25 cellular contexts compared by ENCODE assay signal in the genomic region with DNA sequence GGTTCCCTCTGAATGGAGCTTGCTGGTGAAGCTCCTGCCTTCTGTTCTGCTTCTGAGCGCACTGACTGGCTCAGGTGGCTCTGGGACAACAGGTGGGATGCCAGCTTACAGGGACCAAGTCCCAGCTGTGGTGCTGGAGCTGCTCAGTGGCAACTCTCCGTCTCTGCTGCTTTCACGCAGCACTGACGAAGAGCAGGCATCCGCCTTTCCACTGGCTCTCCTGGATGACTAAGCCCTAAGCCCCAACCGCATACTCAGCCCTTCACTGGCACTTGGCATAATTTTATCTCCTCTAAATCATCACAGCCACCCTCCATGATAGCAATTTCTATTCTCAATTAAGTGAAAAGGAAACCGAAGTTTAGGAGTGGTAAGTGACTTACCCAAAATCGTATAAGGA. TPM values are rescaled to one million over a fixed set of nuclear protein-coding genes. Genes with fewer than 3 reads are reported as not detected.
"Had no signal": no experiment of that assay in that cellular context is flagged by ENCODE, and none has a peak within 500 bp of the region (broad histone marks: within the 10 kb centered on the region; RNA-seq: fewer than 3 reads in every experiment).

No MANE protein-coding gene starts in this region.

- H3K9me3 Mint-ChIP-seq: activated CD4-positive, alpha-beta memory T cell treated with anti-CD3 and anti-CD28 coated beads for 36 hours; activated CD4-positive, alpha-beta T cell treated with anti-CD3 and anti-CD28 coated beads, Interleukin-2, amount 10 ng/mL, durations not matched to agents 7 days and 5 days; activated naive CD4-positive, alpha-beta T cell treated with anti-CD3 and anti-CD28 coated beads, Interleukin-2, amount 10 ng/mL, durations not matched to agents 7 days and 5 days; activated T-helper 17 cell treated with anti-CD3 and anti-CD28 coated beads, Interleukin-2, amount 50 U/mL, for 72 hours had no signal

- H3K36me3 Mint-ChIP-seq: activated CD4-positive, alpha-beta memory T cell treated with anti-CD3 and anti-CD28 coated beads for 36 hours; activated naive CD4-positive, alpha-beta T cell treated with anti-CD3 and anti-CD28 coated beads, Interleukin-2, amount 10 ng/mL, durations not matched to agents 7 days and 5 days had no signal

- H3K4me3 Mint-ChIP-seq: activated CD4-positive, alpha-beta memory T cell treated with anti-CD3 and anti-CD28 coated beads for 36 hours; activated CD4-positive, alpha-beta T cell treated with anti-CD3 and anti-CD28 coated beads, Interleukin-2, amount 10 ng/mL, durations not matched to agents 7 days and 5 days; activated naive CD4-positive, alpha-beta T cell treated with anti-CD3 and anti-CD28 coated beads, Interleukin-2, amount 10 ng/mL, durations not matched to agents 7 days and 5 days; activated T-helper 17 cell treated with anti-CD3 and anti-CD28 coated beads, Interleukin-2, amount 50 U/mL, for 72 hours had no signal

- DNase-seq: activated CD4-positive, alpha-beta memory T cell treated with anti-CD3 and anti-CD28 coated beads for 36 hours; activated CD4-positive, alpha-beta T cell treated with anti-CD3 and anti-CD28 coated beads, Interleukin-2, amount 10 ng/mL, durations not matched to agents 7 days and 5 days; activated CD4-positive, CD25-positive, alpha-beta regulatory T cell; activated CD8-positive, alpha-beta memory T cell treated with anti-CD3 and anti-CD28 coated beads for 24 hours; activated gamma-delta T cell; activated naive CD4-positive, alpha-beta T cell treated with anti-CD3 and anti-CD28 coated beads, Interleukin-2, amount 10 ng/mL, durations not matched to agents 7 days and 5 days; activated T-cell treated with anti-CD3 and anti-CD28 coated beads, Interleukin-2, amount 50 U/mL, for 48 hours; amygdala; brain microvascular endothelial cell; KG1; NCI-H1092; NCI-H1930; NCI-H2171; NCI-H2227 treated with DMSO at 0.1 percent for 48 hours; NCI-H526; NCI-H82; SHP77; T-helper 1 cell had no signal

- H3K4me1 Mint-ChIP-seq: activated CD4-positive, alpha-beta T cell treated with anti-CD3 and anti-CD28 coated beads, Interleukin-2, amount 10 ng/mL, durations not matched to agents 7 days and 5 days; activated naive CD4-positive, alpha-beta T cell treated with anti-CD3 and anti-CD28 coated beads, Interleukin-2, amount 10 ng/mL, durations not matched to agents 7 days and 5 days; activated T-helper 17 cell treated with anti-CD3 and anti-CD28 coated beads, Interleukin-2, amount 50 U/mL, for 72 hours had no signal

- H3K27ac Mint-ChIP-seq: activated CD4-positive, alpha-beta memory T cell treated with anti-CD3 and anti-CD28 coated beads for 36 hours; activated CD4-positive, alpha-beta T cell treated with anti-CD3 and anti-CD28 coated beads, Interleukin-2, amount 10 ng/mL, durations not matched to agents 7 days and 5 days; activated naive CD4-positive, alpha-beta T cell treated with anti-CD3 and anti-CD28 coated beads, Interleukin-2, amount 10 ng/mL, durations not matched to agents 7 days and 5 days; activated T-helper 17 cell treated with anti-CD3 and anti-CD28 coated beads, Interleukin-2, amount 50 U/mL, for 72 hours had no signal

- ATAC-seq: activated T-helper 17 cell treated with anti-CD3 and anti-CD28 coated beads, Interleukin-2, amount 50 U/mL, for 72 hours; Panc1 had no signal

RNA-seq across cellular contexts. Expression of gene RTL1, which starts 3.7 kb away (rescaled TPM):
- total RNA-seq: activated CD4-positive, alpha-beta memory T cell treated with anti-CD3 and anti-CD28 coated beads for 36 hours; activated CD4-positive, alpha-beta T cell treated with anti-CD3 and anti-CD28 coated beads, Interleukin-2, amount 10 ng/mL, durations not matched to agents 7 days and 5 days; activated T-helper 17 cell treated with anti-CD3 and anti-CD28 coated beads, Interleukin-2, amount 50 U/mL, for 72 hours; LHCN-M2; MCF 10A; NCI-H460; OCI-LY7; T-helper 2 cell treated with Interferon-gamma antibody and Interleukin-4, amounts not matched to agents 100 ng/mL and 5 ng/mL, for 36 hours had no signal
